ENCODE assay signal across 19 cellular contexts in the genomic region with DNA sequence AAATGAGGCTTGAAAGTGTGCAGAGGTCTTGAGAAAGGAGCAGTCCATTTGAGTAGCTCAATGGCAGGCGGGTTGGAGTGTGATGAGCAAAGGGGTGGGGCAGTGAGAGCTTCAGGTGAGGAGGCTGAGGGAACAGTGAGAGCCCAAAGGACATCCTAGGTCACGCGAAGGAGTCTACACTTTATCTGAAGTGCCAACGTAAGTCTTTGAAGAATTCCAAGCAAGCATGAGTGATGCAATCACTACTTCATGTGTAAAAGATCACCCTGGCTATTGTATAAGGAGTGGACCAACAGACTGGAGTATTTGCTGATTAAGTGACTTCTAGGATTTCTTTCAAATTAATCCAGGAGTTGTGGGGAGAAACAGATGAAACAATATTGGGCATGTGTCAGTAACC.
A peak's percentile ranks its signal among the peaks of the same experiment; 100 is the strongest.
DNase-seq lines count a peak whose midpoint lies in the region; ATAC-seq, FAIRE-seq and TF ChIP-seq lines count a peak whose summit lies in the region.
"Had no signal": no experiment of that assay in that cellular context is flagged by ENCODE, and none has a peak within 500 bp of the region (broad histone marks: within the 10 kb centered on the region; RNA-seq: fewer than 3 reads in every experiment).

No MANE protein-coding gene starts in this region.

- no peaks in the 10 kb centered on the region for H3K9me3 Mint-ChIP-seq in Caco-2 (ENCODE audit: unreplicated experiment)
- no peaks in the 10 kb centered on the region for H3K9me3 Mint-ChIP-seq in activated T-helper 2 cell treated with anti-CD3 and anti-CD28 coated beads, Interferon-gamma antibody, Interleukin-2, Interleukin-4, amounts not matched to agents 10 μg/mL and 5 μg/mL and 100 μg/mL, durations not matched to agents 14 hours and 24 hours and 36 hours
- H3K9me3 Mint-ChIP-seq: naive B cell had no signal

- H3K27me3 Mint-ChIP-seq in Caco-2 (ENCODE audit: insufficient read depth, unreplicated experiment), result no peaks in the 10 kb centered on the region
- H3K27me3 Mint-ChIP-seq in activated T-helper 2 cell treated with anti-CD3 and anti-CD28 coated beads, Interferon-gamma antibody, Interleukin-2, Interleukin-4, amounts not matched to agents 10 μg/mL and 5 μg/mL and 100 μg/mL, durations not matched to agents 14 hours and 24 hours and 36 hours (ENCODE audit: low read depth), result no peaks in the 10 kb centered on the region
- H3K27me3 Mint-ChIP-seq: naive B cell had no signal

- in situ Hi-C loops in G401 (cut with HindIII; ENCODE audit: low sequenced_read_pairs), result no loop called here

- no peak for TF ChIP-seq CTCF in A549 (IDR thresholded peaks at IDR 0.05)
- no peak for TF ChIP-seq CTCF in Caco-2 (IDR thresholded peaks at IDR 0.05; ENCODE audit: insufficient read depth in 1 of 2, low read depth in 1 of 2, low read length in 1 of 2, severe bottlenecking in 1 of 2, unreplicated experiment in 1 of 2)

- H3K36me3 ChIP-seq in Caco-2 (ENCODE audit: control insufficient read depth, insufficient read depth, low read length) (no peaks in the 10 kb centered on the region), mesenchymal stem cell (ENCODE audit: control insufficient read depth in 1 of 2, insufficient read depth in 2 of 2, low read depth in 1 of 2, low read length in 2 of 2) (no peaks in the 10 kb centered on the region)
- H3K36me3 ChIP-seq: gastroesophageal sphincter, SJCRH30 had no signal

- peaks cover 22% of the 10 kb centered on the region for H3K36me3 Mint-ChIP-seq in Caco-2 (ENCODE audit: insufficient read depth, unreplicated experiment)
- H3K36me3 Mint-ChIP-seq in activated T-helper 2 cell treated with anti-CD3 and anti-CD28 coated beads, Interferon-gamma antibody, Interleukin-2, Interleukin-4, amounts not matched to agents 10 μg/mL and 5 μg/mL and 100 μg/mL, durations not matched to agents 14 hours and 24 hours and 36 hours (ENCODE audit: low read depth), result peaks cover 92% of the 10 kb centered on the region
- H3K36me3 Mint-ChIP-seq: naive B cell had no signal

- peak overlapping the region; percentile 61 for H3K4me2 ChIP-seq in A549
- no peak overlapping the region for H3K4me2 ChIP-seq in mesenchymal stem cell (ENCODE audit: low read length, poor library complexity, severe bottlenecking)

- peaks cover 89% of the 10 kb centered on the region for H3K4me1 ChIP-seq in A549
- peaks cover 45% of the 10 kb centered on the region for H3K4me1 ChIP-seq in Caco-2
- H3K4me1 ChIP-seq in mesenchymal stem cell (ENCODE audit: control insufficient read depth, insufficient read depth, low read depth, low read length), result peaks cover 23% of the 10 kb centered on the region

- H3K27me3 ChIP-seq in Caco-2 (replicated peaks; ENCODE audit: control insufficient read depth, insufficient read depth, low read length) (no peaks in the 10 kb centered on the region), mesenchymal stem cell (ENCODE audit: control insufficient read depth in 1 of 2, insufficient read depth in 1 of 2, low read length in 2 of 2) (no peaks in the 10 kb centered on the region)
- H3K27me3 ChIP-seq: body of pancreas, gastroesophageal sphincter, SJCRH30 had no signal

- no peak overlapping the region for H3K14ac ChIP-seq in mesenchymal stem cell (ENCODE audit: low read length in 2 of 2)

- CTCF ChIA-PET in A549 (lab: Yijun Ruan, JAX) (interaction anchor here (0.7 to 2.9 kb wide), 6 partner anchors 10 to 60 kb away, joined by 3 to 19 read pairs (median 4); no protein-coding TSS in a partner anchor), Caco-2 (lab: Charles Lee) (no interaction called here)

- H3K27ac ChIP-seq in A549 (peak overlapping the region; percentile 96 to 99), mesenchymal stem cell (ENCODE audit: low read length, poor library complexity, severe bottlenecking) (peak overlapping the region; percentile 5)
- H3K27ac ChIP-seq: gastroesophageal sphincter, SJCRH30 had no signal

- FAIRE-seq in A549 (lab: Jason Lieb, UNC), result no peak

- peaks cover 42% of the 10 kb centered on the region for H3K4me1 Mint-ChIP-seq in Caco-2 (ENCODE audit: low read depth, unreplicated experiment)
- peaks cover 52% of the 10 kb centered on the region for H3K4me1 Mint-ChIP-seq in activated T-helper 2 cell treated with anti-CD3 and anti-CD28 coated beads, Interferon-gamma antibody, Interleukin-2, Interleukin-4, amounts not matched to agents 10 μg/mL and 5 μg/mL and 100 μg/mL, durations not matched to agents 14 hours and 24 hours and 36 hours (ENCODE audit: low read depth)

- H4K91ac ChIP-seq in mesenchymal stem cell (ENCODE audit: low read length), result peak overlapping the region; percentile 6

- no peak overlapping the region for H2AFZ ChIP-seq in mesenchymal stem cell (ENCODE audit: low read depth, low read length)

- no peak overlapping the region for H2BK120ac ChIP-seq in mesenchymal stem cell (ENCODE audit: low read depth, low read length)

- WGBS in A549 (ENCODE audit: missing lambda C conversion rate), result 74% methylated on average over 4 of the region's 4 CpGs
- 98% methylated on average over 4 of the region's 4 CpGs for WGBS in mesenchymal stem cell

- H2AK5ac ChIP-seq in mesenchymal stem cell (ENCODE audit: low read length, severe bottlenecking), result peak overlapping the region; percentile 90

- peak overlapping the region; percentile 99 for H3K27ac Mint-ChIP-seq in Caco-2 (ENCODE audit: unreplicated experiment)
- peak overlapping the region; percentile 31 for H3K27ac Mint-ChIP-seq in activated T-helper 2 cell treated with anti-CD3 and anti-CD28 coated beads, Interferon-gamma antibody, Interleukin-2, Interleukin-4, amounts not matched to agents 10 μg/mL and 5 μg/mL and 100 μg/mL, durations not matched to agents 14 hours and 24 hours and 36 hours

- no peak overlapping the region for H3K4ac ChIP-seq in mesenchymal stem cell (ENCODE audit: low read depth in 1 of 2, low read length in 2 of 2)

- peak overlapping the region in 1 of 2 experiments; percentile 6 for H2BK12ac ChIP-seq in mesenchymal stem cell (ENCODE audit: low read length in 2 of 2)

- H3K18ac ChIP-seq in mesenchymal stem cell (ENCODE audit: low read depth in 1 of 2, low read length in 2 of 2), result peak overlapping the region in 1 of 2 experiments; percentile 61

- TF ChIP-seq POLR2A in A549 (IDR thresholded peaks at IDR 0.05; ENCODE audit: low read length), result no peak

- TF ChIP-seq EP300 in A549 (IDR thresholded peaks at IDR 0.05), result no peak

- DNase-seq in A549 (ENCODE audit: low read depth in 1 of 2, low spot score in 1 of 2), result peak in 1 of 2 experiments; percentile 58
- peak; percentile 46 to 53 for DNase-seq in Caco-2
- DNase-seq in activated T-helper 2 cell treated with anti-CD3 and anti-CD28 coated beads, Interferon-gamma antibody, Interleukin-2, Interleukin-4, amounts not matched to agents 10 μg/mL and 5 μg/mL and 100 μg/mL, durations not matched to agents 14 hours and 24 hours and 36 hours (ENCODE audit: low spot score), result no peak
- no peak for DNase-seq in mesenchymal stem cell
- no peak for DNase-seq in stimulated activated CD4-positive, alpha-beta T cell treated with anti-CD3 and anti-CD28 coated beads, Interleukin-4, amount 100 ng/mL, for 24 hours
- DNase-seq in G401 (ENCODE audit: low spot score), result no peak
- DNase-seq: activated CD4-positive, alpha-beta T cell treated with anti-CD3 and anti-CD28 coated beads for 4 hours; activated effector memory CD4-positive, alpha-beta T cell treated with Interleukin-2 at 50 U/mL for 16 hours; body of pancreas; erythroblast; naive B cell; NCI-H187 treated with DMSO at 0.1 percent for 48 hours; NCI-H524; SJCRH30; stimulated activated CD4-positive, alpha-beta T cell treated with anti-CD3 and anti-CD28 coated beads, Interleukin-15, amount 100 ng/mL, for 24 hours; T1000 had no signal

- H3K4me3 ChIP-seq in A549, result no peak overlapping the region
- H3K4me3 ChIP-seq in Caco-2 (ENCODE audit: low read depth, low read length), result no peak overlapping the region
- no peak overlapping the region for H3K4me3 ChIP-seq in mesenchymal stem cell (ENCODE audit: insufficient read depth in 1 of 2, low read depth in 1 of 2, low read length in 2 of 2)
- H3K4me3 ChIP-seq: body of pancreas, gastroesophageal sphincter, SJCRH30 had no signal

- no TSS peak for BruUV-seq in Caco-2 (replicated peaks; lab: Mats Ljungman, UMichigan)

- H3K9ac ChIP-seq in mesenchymal stem cell (ENCODE audit: low read length), result no peak overlapping the region

- H3K79me1 ChIP-seq in mesenchymal stem cell (replicated peaks; ENCODE audit: low read length, poor library complexity, severe bottlenecking), result peaks cover 9% of the 10 kb centered on the region

- peak overlapping the region; percentile 78 for H2BK5ac ChIP-seq in mesenchymal stem cell (ENCODE audit: low read depth, low read length, poor library complexity, severe bottlenecking)

- no peak overlapping the region for H3K23ac ChIP-seq in mesenchymal stem cell (ENCODE audit: low read length in 2 of 2)

- ATAC-seq in A549, result peak in 1 of 2 experiments; percentile 14; a peak in 3 of 6 replicates
- ATAC-seq in GM21619 (IDR thresholded peaks at IDR 0.05; ENCODE audit: unreplicated experiment), result no peak
- ATAC-seq: body of pancreas, gastroesophageal sphincter, HCT116 had no signal

- no peak overlapping the region for H4K8ac ChIP-seq in mesenchymal stem cell (ENCODE audit: low read length)

- peak overlapping the region; percentile 14 for H3K4me3 Mint-ChIP-seq in Caco-2 (ENCODE audit: unreplicated experiment)
- no peak overlapping the region for H3K4me3 Mint-ChIP-seq in activated T-helper 2 cell treated with anti-CD3 and anti-CD28 coated beads, Interferon-gamma antibody, Interleukin-2, Interleukin-4, amounts not matched to agents 10 μg/mL and 5 μg/mL and 100 μg/mL, durations not matched to agents 14 hours and 24 hours and 36 hours (ENCODE audit: low read depth)
- H3K4me3 Mint-ChIP-seq: naive B cell had no signal

- intact Hi-C loops in Caco-2 (cut with micrococcal nuclease; ENCODE audit: unreplicated experiment), result loop anchor here (5.0 kb wide), 1 partner anchor 217 kb away; no protein-coding TSS in a partner anchor
- intact Hi-C loops in activated T-helper 2 cell treated with anti-CD3 and anti-CD28 coated beads, Interferon-gamma antibody, Interleukin-2, Interleukin-4, amounts not matched to agents 10 μg/mL and 5 μg/mL and 100 μg/mL, durations not matched to agents 14 hours and 24 hours and 36 hours (cut with micrococcal nuclease), result no loop called here

- POLR2A ChIA-PET in A549 (lab: Yijun Ruan, JAX) (interaction anchor here (1.1 kb wide), 1 partner anchor 24 kb away, joined by 3 read pairs; no protein-coding TSS in a partner anchor), Caco-2 (lab: Charles Lee) (interaction anchor here (0.9 kb wide), 1 partner anchor 25 kb away, joined by 4 read pairs; no protein-coding TSS in a partner anchor)

- no peak overlapping the region for H2BK15ac ChIP-seq in mesenchymal stem cell (ENCODE audit: low read depth, poor library complexity, severe bottlenecking)

- no peak for TF ChIP-seq RAD21 in A549 (conservative IDR thresholded peaks at IDR 0.05 in 1 of 2, IDR thresholded peaks at IDR 0.05 in 1 of 2)

- H3K9me3 ChIP-seq in A549, result no peaks in the 10 kb centered on the region
- no peaks in the 10 kb centered on the region for H3K9me3 ChIP-seq in Caco-2
- no peaks in the 10 kb centered on the region for H3K9me3 ChIP-seq in mesenchymal stem cell (ENCODE audit: control insufficient read depth, low read length)
- H3K9me3 ChIP-seq: body of pancreas, gastroesophageal sphincter, SJCRH30 had no signal

TF ChIP-seq in A549, 52 proteins besides CTCF, POLR2A, EP300 and RAD21 (continues in another document):
- TF ChIP-seq BHLHE40 (IDR thresholded peaks at IDR 0.05; ENCODE audit: low read depth, low read length) (no peak), JUNB (IDR thresholded peaks at IDR 0.05) (0 out of 2 replicates have a peak, but pooled peaks have one; percentile 31)

Comparison
In these comparisons a context has a peak if more than half of its experiments do, and no peak if none do; other contexts are left out.
1. DNase-seq: peak in Caco-2 (2 of 2); none in activated T-helper 2 cell treated with anti-CD3 and anti-CD28 coated beads, Interferon-gamma antibody, Interleukin-2, Interleukin-4, amounts not matched to agents 10 μg/mL and 5 μg/mL and 100 μg/mL, durations not matched to agents 14 hours and 24 hours and 36 hours (single experiment), mesenchymal stem cell (single experiment), stimulated activated CD4-positive, alpha-beta T cell treated with anti-CD3 and anti-CD28 coated beads, Interleukin-4, amount 100 ng/mL, for 24 hours (single experiment) and G401 (single experiment).